1 cellular context compared by ENCODE assay signal in genomic region chr16:5089911-5090555, GRCh38.
A peak's percentile ranks its signal among the peaks of the same experiment; 100 is the strongest.
TF ChIP-seq lines count a peak whose summit lies in the region.

No MANE protein-coding gene starts in this region.

TF ChIP-seq in HepG2, 621 proteins besides CTCF, POLR2A, EP300 and RAD21:
- peak; percentile 16 for TF ChIP-seq AGO2 (optimal IDR thresholded peaks at IDR 0.05; ENCODE audit: low read depth, low read length)
- TF ChIP-seq MNT (IDR thresholded peaks at IDR 0.05) = 0 out of 2 replicates have a peak, but pooled peaks have one; percentile 0
